Comparison of ENCODE assay signal across 1 cellular context in genomic region chr22:41403532-41404318, GRCh38.
A peak's percentile ranks its signal among the peaks of the same experiment; 100 is the strongest.
TF ChIP-seq lines count a peak whose summit lies in the region.

No MANE protein-coding gene starts in this region.

TF ChIP-seq in HepG2, 621 proteins besides CTCF, POLR2A, EP300 and RAD21 (continued from another document and continues in another):
- peak; percentile 96 for TF ChIP-seq HIC2 (CRISPR knock-in tag; IDR thresholded peaks at IDR 0.05; ENCODE audit: low read depth)
- TF ChIP-seq, protein P1, sequence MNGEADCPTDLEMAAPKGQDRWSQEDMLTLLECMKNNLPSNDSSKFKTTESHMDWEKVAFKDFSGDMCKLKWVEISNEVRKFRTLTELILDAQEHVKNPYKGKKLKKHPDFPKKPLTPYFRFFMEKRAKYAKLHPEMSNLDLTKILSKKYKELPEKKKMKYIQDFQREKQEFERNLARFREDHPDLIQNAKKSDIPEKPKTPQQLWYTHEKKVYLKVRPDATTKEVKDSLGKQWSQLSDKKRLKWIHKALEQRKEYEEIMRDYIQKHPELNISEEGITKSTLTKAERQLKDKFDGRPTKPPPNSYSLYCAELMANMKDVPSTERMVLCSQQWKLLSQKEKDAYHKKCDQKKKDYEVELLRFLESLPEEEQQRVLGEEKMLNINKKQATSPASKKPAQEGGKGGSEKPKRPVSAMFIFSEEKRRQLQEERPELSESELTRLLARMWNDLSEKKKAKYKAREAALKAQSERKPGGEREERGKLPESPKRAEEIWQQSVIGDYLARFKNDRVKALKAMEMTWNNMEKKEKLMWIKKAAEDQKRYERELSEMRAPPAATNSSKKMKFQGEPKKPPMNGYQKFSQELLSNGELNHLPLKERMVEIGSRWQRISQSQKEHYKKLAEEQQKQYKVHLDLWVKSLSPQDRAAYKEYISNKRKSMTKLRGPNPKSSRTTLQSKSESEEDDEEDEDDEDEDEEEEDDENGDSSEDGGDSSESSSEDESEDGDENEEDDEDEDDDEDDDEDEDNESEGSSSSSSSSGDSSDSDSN (CRISPR knock-in tag; IDR thresholded peaks at IDR 0.05) = no peak
- TF ChIP-seq, protein P2, sequence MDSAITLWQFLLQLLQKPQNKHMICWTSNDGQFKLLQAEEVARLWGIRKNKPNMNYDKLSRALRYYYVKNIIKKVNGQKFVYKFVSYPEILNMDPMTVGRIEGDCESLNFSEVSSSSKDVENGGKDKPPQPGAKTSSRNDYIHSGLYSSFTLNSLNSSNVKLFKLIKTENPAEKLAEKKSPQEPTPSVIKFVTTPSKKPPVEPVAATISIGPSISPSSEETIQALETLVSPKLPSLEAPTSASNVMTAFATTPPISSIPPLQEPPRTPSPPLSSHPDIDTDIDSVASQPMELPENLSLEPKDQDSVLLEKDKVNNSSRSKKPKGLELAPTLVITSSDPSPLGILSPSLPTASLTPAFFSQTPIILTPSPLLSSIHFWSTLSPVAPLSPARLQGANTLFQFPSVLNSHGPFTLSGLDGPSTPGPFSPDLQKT (CRISPR knock-in tag; IDR thresholded peaks at IDR 0.05; ENCODE audit: borderline replicate concordance) = no peak
- TF ChIP-seq TSC22D2 (CRISPR knock-in tag; IDR thresholded peaks at IDR 0.05; ENCODE audit: borderline replicate concordance) = peak; percentile 80; the same call in 1 of the 2 replicates
- TF ChIP-seq RFXAP (CRISPR knock-in tag; IDR thresholded peaks at IDR 0.05; ENCODE audit: borderline replicate concordance) = no peak; the same call in 1 of the 2 replicates
- no peak; the same call in 1 of the 2 replicates for TF ChIP-seq TARDBP (CRISPR knock-in tag; IDR thresholded peaks at IDR 0.05)
- TF ChIP-seq TRIM24 (CRISPR knock-in tag; IDR thresholded peaks at IDR 0.05) = no peak
- TF ChIP-seq TFDP1 (CRISPR knock-in tag; IDR thresholded peaks at IDR 0.05; ENCODE audit: borderline replicate concordance) = peak; percentile 30; the same call in 1 of the 2 replicates
- peak; percentile 46; the same call in 1 of the 2 replicates for TF ChIP-seq ZC3H13 (CRISPR knock-in tag; IDR thresholded peaks at IDR 0.05)
- no peak for TF ChIP-seq ZFP36L1 (CRISPR knock-in tag; IDR thresholded peaks at IDR 0.05)
- TF ChIP-seq SOX5 (CRISPR knock-in tag; IDR thresholded peaks at IDR 0.05; ENCODE audit: borderline replicate concordance) = no peak
- no peak; the same call in 1 of the 2 replicates for TF ChIP-seq REPIN1 (CRISPR knock-in tag; IDR thresholded peaks at IDR 0.05; ENCODE audit: borderline replicate concordance, low read depth)
- TF ChIP-seq NCOA5 (CRISPR knock-in tag; IDR thresholded peaks at IDR 0.05) = no peak
- TF ChIP-seq NFYC (CRISPR knock-in tag; IDR thresholded peaks at IDR 0.05) = peak; percentile 42; the same call in 1 of the 2 replicates
- TF ChIP-seq ZNF816 (CRISPR knock-in tag; IDR thresholded peaks at IDR 0.05; ENCODE audit: borderline replicate concordance) = no peak
- TF ChIP-seq ZC3H4 (CRISPR knock-in tag; IDR thresholded peaks at IDR 0.05; ENCODE audit: borderline replicate concordance) = no peak
- no peak for TF ChIP-seq ZNF773 (CRISPR knock-in tag; IDR thresholded peaks at IDR 0.05; ENCODE audit: borderline replicate concordance)
- no peak for TF ChIP-seq NFE2L1 (CRISPR knock-in tag; IDR thresholded peaks at IDR 0.05; ENCODE audit: borderline replicate concordance)
- TF ChIP-seq NAIF1 (CRISPR knock-in tag; IDR thresholded peaks at IDR 0.05; ENCODE audit: borderline replicate concordance) = no peak
- TF ChIP-seq, protein P3, sequence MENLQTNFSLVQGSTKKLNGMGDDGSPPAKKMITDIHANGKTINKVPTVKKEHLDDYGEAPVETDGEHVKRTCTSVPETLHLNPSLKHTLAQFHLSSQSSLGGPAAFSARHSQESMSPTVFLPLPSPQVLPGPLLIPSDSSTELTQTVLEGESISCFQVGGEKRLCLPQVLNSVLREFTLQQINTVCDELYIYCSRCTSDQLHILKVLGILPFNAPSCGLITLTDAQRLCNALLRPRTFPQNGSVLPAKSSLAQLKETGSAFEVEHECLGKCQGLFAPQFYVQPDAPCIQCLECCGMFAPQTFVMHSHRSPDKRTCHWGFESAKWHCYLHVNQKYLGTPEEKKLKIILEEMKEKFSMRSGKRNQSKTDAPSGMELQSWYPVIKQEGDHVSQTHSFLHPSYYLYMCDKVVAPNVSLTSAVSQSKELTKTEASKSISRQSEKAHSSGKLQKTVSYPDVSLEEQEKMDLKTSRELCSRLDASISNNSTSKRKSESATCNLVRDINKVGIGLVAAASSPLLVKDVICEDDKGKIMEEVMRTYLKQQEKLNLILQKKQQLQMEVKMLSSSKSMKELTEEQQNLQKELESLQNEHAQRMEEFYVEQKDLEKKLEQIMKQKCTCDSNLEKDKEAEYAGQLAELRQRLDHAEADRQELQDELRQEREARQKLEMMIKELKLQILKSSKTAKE (CRISPR knock-in tag; IDR thresholded peaks at IDR 0.05; ENCODE audit: borderline replicate concordance) = no peak
- TF ChIP-seq HDAC6 (IDR thresholded peaks at IDR 0.05; ENCODE audit: low read depth, low read length) = no peak
- no peak for TF ChIP-seq THYN1 (CRISPR knock-in tag; IDR thresholded peaks at IDR 0.05; ENCODE audit: borderline replicate concordance, low read depth)
- no peak for TF ChIP-seq FOXM1 (CRISPR knock-in tag; IDR thresholded peaks at IDR 0.05)
- TF ChIP-seq ZXDC (CRISPR knock-in tag; IDR thresholded peaks at IDR 0.05) = no peak
- TF ChIP-seq FOXO1 (CRISPR knock-in tag; IDR thresholded peaks at IDR 0.05) = no peak
- no peak for TF ChIP-seq ZFP82 (CRISPR knock-in tag; IDR thresholded peaks at IDR 0.05; ENCODE audit: borderline replicate concordance)
- TF ChIP-seq ZNF3 (CRISPR knock-in tag; IDR thresholded peaks at IDR 0.05) = no peak
- no peak for TF ChIP-seq HCFC1 (IDR thresholded peaks at IDR 0.05; ENCODE audit: low read depth, low read length)
- no peak for TF ChIP-seq HES4 (CRISPR knock-in tag; IDR thresholded peaks at IDR 0.05; ENCODE audit: borderline replicate concordance)
- TF ChIP-seq, protein P4, sequence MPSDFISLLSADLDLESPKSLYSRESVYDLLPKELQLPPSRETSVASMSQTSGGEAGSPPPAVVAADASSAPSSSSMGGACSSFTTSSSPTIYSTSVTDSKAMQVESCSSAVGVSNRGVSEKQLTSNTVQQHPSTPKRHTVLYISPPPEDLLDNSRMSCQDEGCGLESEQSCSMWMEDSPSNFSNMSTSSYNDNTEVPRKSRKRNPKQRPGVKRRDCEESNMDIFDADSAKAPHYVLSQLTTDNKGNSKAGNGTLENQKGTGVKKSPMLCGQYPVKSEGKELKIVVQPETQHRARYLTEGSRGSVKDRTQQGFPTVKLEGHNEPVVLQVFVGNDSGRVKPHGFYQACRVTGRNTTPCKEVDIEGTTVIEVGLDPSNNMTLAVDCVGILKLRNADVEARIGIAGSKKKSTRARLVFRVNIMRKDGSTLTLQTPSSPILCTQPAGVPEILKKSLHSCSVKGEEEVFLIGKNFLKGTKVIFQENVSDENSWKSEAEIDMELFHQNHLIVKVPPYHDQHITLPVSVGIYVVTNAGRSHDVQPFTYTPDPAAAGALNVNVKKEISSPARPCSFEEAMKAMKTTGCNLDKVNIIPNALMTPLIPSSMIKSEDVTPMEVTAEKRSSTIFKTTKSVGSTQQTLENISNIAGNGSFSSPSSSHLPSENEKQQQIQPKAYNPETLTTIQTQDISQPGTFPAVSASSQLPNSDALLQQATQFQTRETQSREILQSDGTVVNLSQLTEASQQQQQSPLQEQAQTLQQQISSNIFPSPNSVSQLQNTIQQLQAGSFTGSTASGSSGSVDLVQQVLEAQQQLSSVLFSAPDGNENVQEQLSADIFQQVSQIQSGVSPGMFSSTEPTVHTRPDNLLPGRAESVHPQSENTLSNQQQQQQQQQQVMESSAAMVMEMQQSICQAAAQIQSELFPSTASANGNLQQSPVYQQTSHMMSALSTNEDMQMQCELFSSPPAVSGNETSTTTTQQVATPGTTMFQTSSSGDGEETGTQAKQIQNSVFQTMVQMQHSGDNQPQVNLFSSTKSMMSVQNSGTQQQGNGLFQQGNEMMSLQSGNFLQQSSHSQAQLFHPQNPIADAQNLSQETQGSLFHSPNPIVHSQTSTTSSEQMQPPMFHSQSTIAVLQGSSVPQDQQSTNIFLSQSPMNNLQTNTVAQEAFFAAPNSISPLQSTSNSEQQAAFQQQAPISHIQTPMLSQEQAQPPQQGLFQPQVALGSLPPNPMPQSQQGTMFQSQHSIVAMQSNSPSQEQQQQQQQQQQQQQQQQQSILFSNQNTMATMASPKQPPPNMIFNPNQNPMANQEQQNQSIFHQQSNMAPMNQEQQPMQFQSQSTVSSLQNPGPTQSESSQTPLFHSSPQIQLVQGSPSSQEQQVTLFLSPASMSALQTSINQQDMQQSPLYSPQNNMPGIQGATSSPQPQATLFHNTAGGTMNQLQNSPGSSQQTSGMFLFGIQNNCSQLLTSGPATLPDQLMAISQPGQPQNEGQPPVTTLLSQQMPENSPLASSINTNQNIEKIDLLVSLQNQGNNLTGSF (CRISPR knock-in tag; IDR thresholded peaks at IDR 0.05) = no peak
- TF ChIP-seq, protein P5, sequence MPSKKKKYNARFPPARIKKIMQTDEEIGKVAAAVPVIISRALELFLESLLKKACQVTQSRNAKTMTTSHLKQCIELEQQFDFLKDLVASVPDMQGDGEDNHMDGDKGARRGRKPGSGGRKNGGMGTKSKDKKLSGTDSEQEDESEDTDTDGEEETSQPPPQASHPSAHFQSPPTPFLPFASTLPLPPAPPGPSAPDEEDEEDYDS (CRISPR knock-in tag; IDR thresholded peaks at IDR 0.05) = peak; percentile 50; the same call in 1 of the 2 replicates
- TF ChIP-seq JUN (CRISPR knock-in tag; IDR thresholded peaks at IDR 0.05) = no peak
- no peak for TF ChIP-seq SRSF1 (optimal IDR thresholded peaks at IDR 0.05; ENCODE audit: low read depth, low read length)
- no peak for TF ChIP-seq ISL2 (CRISPR knock-in tag; IDR thresholded peaks at IDR 0.05)
- no peak for TF ChIP-seq ZIK1 (CRISPR knock-in tag; IDR thresholded peaks at IDR 0.05; ENCODE audit: borderline replicate concordance, low read depth)
- TF ChIP-seq ZNF496 (CRISPR knock-in tag; IDR thresholded peaks at IDR 0.05; ENCODE audit: insufficient replicate concordance) = no peak
- no peak for TF ChIP-seq ZNF781 (CRISPR knock-in tag; IDR thresholded peaks at IDR 0.05; ENCODE audit: borderline replicate concordance, not compliant biosample characterization)
- no peak for TF ChIP-seq CREB3 (CRISPR knock-in tag; IDR thresholded peaks at IDR 0.05)
- TF ChIP-seq DBP (CRISPR knock-in tag; IDR thresholded peaks at IDR 0.05; ENCODE audit: not compliant biosample characterization) = no peak
- TF ChIP-seq ELF1 (CRISPR knock-in tag; IDR thresholded peaks at IDR 0.05) = peak; percentile 43; the same call in 1 of the 2 replicates
- TF ChIP-seq ZNF557 (CRISPR knock-in tag; IDR thresholded peaks at IDR 0.05) = no peak
- no peak for TF ChIP-seq AGO2 (optimal IDR thresholded peaks at IDR 0.05; ENCODE audit: low read depth, low read length)
- TF ChIP-seq YY1 (IDR thresholded peaks at IDR 0.05; ENCODE audit: insufficient read depth, insufficient replicate concordance, low read depth, low read length) = peak; percentile 29
- no peak for TF ChIP-seq ZNF383 (CRISPR knock-in tag; IDR thresholded peaks at IDR 0.05; ENCODE audit: borderline replicate concordance)
